In genomic region chr7:6516387-6516983, GRCh38 we compare ENCODE assay signal across 8 cellular contexts. TPM values are rescaled to one million over a fixed set of nuclear protein-coding genes. Genes with fewer than 3 reads are reported as not detected.
A peak's percentile ranks its signal among the peaks of the same experiment; 100 is the strongest.
DNase-seq lines count a peak whose midpoint lies in the region; ATAC-seq, FAIRE-seq and TF ChIP-seq lines count a peak whose summit lies in the region.

No MANE protein-coding gene starts in this region.

- intact Hi-C loops in activated CD8-positive, alpha-beta T cell treated with anti-CD3 and anti-CD28 coated beads for 36 hours (cut with micrococcal nuclease) = no loop called here

- H3K4me3 Mint-ChIP-seq in activated CD8-positive, alpha-beta T cell treated with anti-CD3 and anti-CD28 coated beads for 36 hours = peak overlapping the region; percentile 63

- H3K27ac ChIP-seq in H1 (ENCODE audit: low read depth, low read length) (no peak overlapping the region), mesendoderm (ENCODE audit: low read depth, low read length) (no peak overlapping the region)

- peak; percentile 79 for FAIRE-seq in H1 (lab: Jason Lieb, UNC)

- H3K9me3 Mint-ChIP-seq in activated CD8-positive, alpha-beta T cell treated with anti-CD3 and anti-CD28 coated beads for 36 hours = no peaks in the 10 kb centered on the region

- no peak overlapping the region for H3K14ac ChIP-seq in H1 (ENCODE audit: insufficient read length)

- WGBS in H1 (ENCODE audit: extremely low coverage in 1 of 2, insufficient coverage in 1 of 2, insufficient read length in 1 of 2, insufficient replicate concordance in 2 of 2, low coverage in 1 of 2, low lambda C conversion rate in 2 of 2, missing lambda C conversion rate in 1 of 2), 2 experiments = 23% methylated on average over 17 of the region's 17 CpGs; no CpG with 5 or more reads in 1 of the 2 experiments
- no CpG with 5 or more reads among the region's 17 CpGs for WGBS in mesendoderm (ENCODE audit: extremely low coverage, insufficient coverage, low lambda C conversion rate)

- H3K27ac Mint-ChIP-seq in activated CD8-positive, alpha-beta T cell treated with anti-CD3 and anti-CD28 coated beads for 36 hours = no peak overlapping the region

- H3K9me3 ChIP-seq in H1 (ENCODE audit: insufficient read depth in 2 of 2, low read depth in 1 of 2, low read length in 1 of 2) = no peaks in the 10 kb centered on the region

- H3K18ac ChIP-seq in H1 (ENCODE audit: extremely low read depth, low read length) (no peak overlapping the region; the same call in 1 of the 2 replicates), mesendoderm (ENCODE audit: low read length) (no peak overlapping the region)

- CTCF ChIA-PET in activated CD8-positive, alpha-beta T cell treated with anti-CD3 and anti-CD28 coated beads for 36 hours (lab: Charles Lee) = interaction anchor here (0.7 to 4.4 kb wide), 26 partner anchors 9 to 341 kb away, joined by 3 to 29 read pairs (median 4); no protein-coding TSS in a partner anchor
- CTCF ChIA-PET in H1 (lab: Charles Lee; ENCODE audit: partially characterized antibody) = interaction anchor here (0.6 to 5.6 kb wide), 33 partner anchors 8 to 1422 kb away, joined by 3 to 63 read pairs (median 4); partner anchors contain the start of gene INTS15

- H3K4me2 ChIP-seq in H1 (ENCODE audit: insufficient read depth in 1 of 2, low read depth in 2 of 2, low read length in 2 of 2) (peak overlapping the region; percentile 4 to 67; a peak in 3 of 4 replicates), mesendoderm (ENCODE audit: low read length) (no peak overlapping the region)

- H4K8ac ChIP-seq in H1 (ENCODE audit: extremely low read depth, insufficient read depth, low read length) (peak overlapping the region; percentile 85; the same call in 1 of the 2 replicates), mesendoderm (ENCODE audit: low read depth, low read length) (no peak overlapping the region)

- H2BK15ac ChIP-seq in H1 (ENCODE audit: low read length) = no peak overlapping the region
- H2BK15ac ChIP-seq in mesendoderm (replicated peaks; ENCODE audit: low read depth) = no peak overlapping the region

- no peak overlapping the region for H2AK5ac ChIP-seq in H1 (ENCODE audit: low read depth, low read length)
- H2AK5ac ChIP-seq in mesendoderm (ENCODE audit: low read length) = no peak overlapping the region

- peak; percentile 88 for ATAC-seq in activated CD8-positive, alpha-beta T cell treated with anti-CD3 and anti-CD28 coated beads for 36 hours
- no peak for ATAC-seq in GM18517 (IDR thresholded peaks at IDR 0.05; ENCODE audit: unreplicated experiment)

- peaks cover 6% of the 10 kb centered on the region for H3K4me1 Mint-ChIP-seq in activated CD8-positive, alpha-beta T cell treated with anti-CD3 and anti-CD28 coated beads for 36 hours (ENCODE audit: low read depth)

- no peak overlapping the region for H2BK120ac ChIP-seq in H1 (replicated peaks; ENCODE audit: low read depth, low read length)
- no peak overlapping the region for H2BK120ac ChIP-seq in mesendoderm (ENCODE audit: low read depth, low read length)

- H3K4ac ChIP-seq in H1 (replicated peaks; ENCODE audit: insufficient read length, low read depth, low read length) (no peak overlapping the region), mesendoderm (ENCODE audit: low read depth, low read length) (no peak overlapping the region)

- TF ChIP-seq CTCF in activated CD8-positive, alpha-beta T cell treated with anti-CD3 and anti-CD28 coated beads for 36 hours (IDR thresholded peaks at IDR 0.05) = peak; percentile 95
- TF ChIP-seq CTCF in H1 (IDR thresholded peaks at IDR 0.05; ENCODE audit: control extremely low read depth in 1 of 3, insufficient read depth in 1 of 3, low read depth in 1 of 3, low read length in 3 of 3) = peak; percentile 78 to 91 (median 88)

- H3K4me1 ChIP-seq in H1 (replicated peaks in 1 of 4; ENCODE audit: control insufficient read depth in 3 of 4, insufficient read depth in 4 of 4, low read length in 3 of 4) (no peaks in the 10 kb centered on the region), mesendoderm (ENCODE audit: control insufficient read depth, low read depth, low read length) (no peaks in the 10 kb centered on the region)

- DNase-seq in EL (peak; percentile 85), HS-27A (ENCODE audit: low read depth) (peak; percentile 31), NCI-H82 treated with DMSO at 0.1 percent for 48 hours (lab: John Stamatoyannopoulos, UW; ENCODE audit: unreplicated experiment) (peak; percentile 50), H1 (ENCODE audit: low read depth in 1 of 2, low spot score in 2 of 2) (peak; percentile 57 to 81), mesendoderm (peak; percentile 93)
- DNase-seq in activated CD8-positive, alpha-beta T cell treated with anti-CD3 and anti-CD28 coated beads for 36 hours = peak; percentile 83
- DNase-seq in stimulated activated CD8-positive, alpha-beta memory T cell treated with anti-CD3 and anti-CD28 coated beads, Interleukin-15, amount 100 ng/mL, for 1 hour (ENCODE audit: low read depth) = peak; percentile 38

- no peak for TF ChIP-seq EP300 in H1 (IDR thresholded peaks at IDR 0.05; ENCODE audit: borderline replicate concordance in 1 of 2, low read depth in 2 of 2, low read length in 2 of 2)

- no peaks in the 10 kb centered on the region for H4K20me1 ChIP-seq in H1 (replicated peaks in 1 of 2; ENCODE audit: control insufficient read depth in 1 of 2, insufficient read depth in 2 of 2, low read length in 2 of 2)

- H3K23ac ChIP-seq in H1 (ENCODE audit: insufficient read length) (no peak overlapping the region), mesendoderm (ENCODE audit: low read length) (no peak overlapping the region)

- H2BK5ac ChIP-seq in H1 (ENCODE audit: low read depth, low read length) = no peak overlapping the region
- no peak overlapping the region for H2BK5ac ChIP-seq in mesendoderm (ENCODE audit: low read length)

- no peaks in the 10 kb centered on the region for H3K23me2 ChIP-seq in H1 (ENCODE audit: low read depth, low read length)

- POLR2A ChIA-PET in activated CD8-positive, alpha-beta T cell treated with anti-CD3 and anti-CD28 coated beads for 36 hours (lab: Charles Lee) = interaction anchor here (1.2 to 1.3 kb wide), 2 partner anchors 11 to 36 kb away, joined by 3 to 6 read pairs; no protein-coding TSS in a partner anchor
- POLR2A ChIA-PET in H1 (lab: Charles Lee; ENCODE audit: partially characterized antibody) = interaction anchor here (0.6 to 1.6 kb wide), 7 partner anchors 14 to 460 kb away, joined by 3 to 5 read pairs (median 3); partner anchors contain the start of gene INTS15

- H3K4me3 ChIP-seq in H1 (ENCODE audit: extremely low read depth in 1 of 4, insufficient read depth in 2 of 4, low read depth in 3 of 4, low read length in 4 of 4) = peak overlapping the region in 2 of 4 experiments; percentile 17 to 45; a peak in 4 of 8 replicates
- no peak overlapping the region for H3K4me3 ChIP-seq in mesendoderm (ENCODE audit: low read length)

- H3K79me2 ChIP-seq in H1 (ENCODE audit: control insufficient read depth in 1 of 2, insufficient read depth in 2 of 2, low read length in 2 of 2) (no peaks in the 10 kb centered on the region), mesendoderm (ENCODE audit: control insufficient read depth, insufficient read depth, low read length) (no peaks in the 10 kb centered on the region)

- H2BK12ac ChIP-seq in H1 (ENCODE audit: low read depth, low read length) = no peak overlapping the region

- no peaks in the 10 kb centered on the region for H3K36me3 Mint-ChIP-seq in activated CD8-positive, alpha-beta T cell treated with anti-CD3 and anti-CD28 coated beads for 36 hours (ENCODE audit: low read depth)

- H4K5ac ChIP-seq in H1 (ENCODE audit: insufficient read length, low read depth, low read length) (peak overlapping the region; percentile 81), mesendoderm (ENCODE audit: low read length) (no peak overlapping the region)

- H4K91ac ChIP-seq in H1 (replicated peaks; ENCODE audit: insufficient read length, low read length) = peak overlapping the region; percentile 93

- H3K27me3 ChIP-seq in H1 (replicated peaks in 1 of 4; ENCODE audit: control insufficient read depth in 3 of 4, extremely low read depth in 1 of 4, insufficient read depth in 3 of 4, low read length in 3 of 4) (no peaks in the 10 kb centered on the region), mesendoderm (ENCODE audit: insufficient read depth, low read length, poor library complexity) (no peaks in the 10 kb centered on the region)

- H3K36me3 ChIP-seq in H1 (ENCODE audit: control insufficient read depth in 2 of 4, insufficient read depth in 4 of 4, low read length in 3 of 4) (no peaks in the 10 kb centered on the region), mesendoderm (ENCODE audit: control insufficient read depth, insufficient read depth, low read length) (no peaks in the 10 kb centered on the region)

- H3K79me1 ChIP-seq in H1 (ENCODE audit: low read depth, low read length) (no peaks in the 10 kb centered on the region), mesendoderm (ENCODE audit: low read length) (no peaks in the 10 kb centered on the region)

- H3K56ac ChIP-seq in H1 (replicated peaks; ENCODE audit: insufficient read length, low read depth, low read length) (no peak overlapping the region), mesendoderm (ENCODE audit: low read length) (no peak overlapping the region)

- no peak for TF ChIP-seq POLR2A in H1 (IDR thresholded peaks at IDR 0.05; ENCODE audit: control extremely low read depth in 1 of 2, low read depth in 2 of 2, low read length in 2 of 2)

- peak overlapping the region; percentile 31; the same call in 1 of the 2 replicates for H2AFZ ChIP-seq in H1 (ENCODE audit: low read length)

- no peak overlapping the region for H2BK20ac ChIP-seq in H1 (ENCODE audit: low read length)

- TF ChIP-seq RAD21 in H1 (IDR thresholded peaks at IDR 0.05 in 1 of 2, conservative IDR thresholded peaks at IDR 0.05 in 1 of 2; ENCODE audit: low read depth in 2 of 2, low read length in 2 of 2) = peak; percentile 89

- no peak overlapping the region for H3K9ac ChIP-seq in H1 (replicated peaks in 1 of 4; ENCODE audit: extremely low read depth in 1 of 4, low read depth in 3 of 4, low read length in 3 of 4)
- H3K9ac ChIP-seq in mesendoderm (ENCODE audit: low read length) = no peak overlapping the region

- no peaks in the 10 kb centered on the region for H3K27me3 Mint-ChIP-seq in activated CD8-positive, alpha-beta T cell treated with anti-CD3 and anti-CD28 coated beads for 36 hours

RNA-seq across cellular contexts. Expression of gene KDELR2, which starts 32.5 kb away (rescaled TPM):
- 10 to 100 TPM; 61.3 to 63.3 TPM for total RNA-seq in activated CD8-positive, alpha-beta T cell treated with anti-CD3 and anti-CD28 coated beads for 36 hours
- total RNA-seq in H1 (2021; fragmentation: NEBNext Ultra II Directional; extraction: Animal tissue kit (Norgen Biotek cat#: 25700)) = 75.3 and 82.9 TPM in 2 replicates
- polyA plus RNA-seq in H1 (2011; rRNA removed) = 54.1 and 66.8 TPM in 2 replicates
- polyA plus RNA-seq in H1 (2011; cell fraction: cytosol; rRNA removed) = 48.6 TPM
- 21.9 TPM for polyA plus RNA-seq in H1 (2011; cell fraction: nucleus; rRNA removed)
- 45.3 to 54.2 TPM (median 47.7 TPM) in 4 replicates for polyA plus RNA-seq in H1 (2012, experiment 1 of 2)
- 35.5 TPM for polyA plus RNA-seq in H1 (2012, experiment 2 of 2)
- 79.4 TPM for polyA plus RNA-seq in H1 (2013, experiment 1 of 2)
- 94.5 TPM for polyA plus RNA-seq in H1 (2013, experiment 2 of 2)
- 57.5 and 65.0 TPM in 2 replicates for polyA minus RNA-seq in H1 (2011; rRNA and poly(A)+ RNA removed)
- polyA minus RNA-seq in H1 (2011; cell fraction: cytosol; rRNA and poly(A)+ RNA removed) = 36.8 TPM
- polyA minus RNA-seq in H1 (2011; cell fraction: nucleus; rRNA and poly(A)+ RNA removed) = 25.1 TPM
- 72.8 TPM for polyA plus RNA-seq in mesendoderm (2013, experiment 1 of 2)
- 72.0 TPM for polyA plus RNA-seq in mesendoderm (2013, experiment 2 of 2)

RNA-seq across cellular contexts. Expression of gene GRID2IP, which starts 34.8 kb away (rescaled TPM):
- total RNA-seq in activated CD8-positive, alpha-beta T cell treated with anti-CD3 and anti-CD28 coated beads for 36 hours = under 1 TPM; 0.18 to 0.23 TPM
- 1.0 and 1.3 TPM in 2 replicates for total RNA-seq in H1 (2021; fragmentation: NEBNext Ultra II Directional; extraction: Animal tissue kit (Norgen Biotek cat#: 25700))
- 0.80 and 1.5 TPM in 2 replicates for polyA plus RNA-seq in H1 (2011; rRNA removed)
- 1.2 TPM for polyA plus RNA-seq in H1 (2011; cell fraction: cytosol; rRNA removed)
- polyA plus RNA-seq in H1 (2011; cell fraction: nucleus; rRNA removed) = 4.7 TPM
- 0.54 to 1.5 TPM (median 0.94 TPM) in 4 replicates for polyA plus RNA-seq in H1 (2012, experiment 1 of 2)
- polyA plus RNA-seq in H1 (2012, experiment 2 of 2) = 0.38 TPM
- 0.67 TPM for polyA plus RNA-seq in H1 (2013, experiment 1 of 2)
- polyA plus RNA-seq in H1 (2013, experiment 2 of 2) = 0.64 TPM
- 1.0 and 1.7 TPM in 2 replicates for polyA minus RNA-seq in H1 (2011; rRNA and poly(A)+ RNA removed)
- polyA minus RNA-seq in H1 (2011; cell fraction: cytosol; rRNA and poly(A)+ RNA removed) = 2.3 TPM
- polyA minus RNA-seq in H1 (2011; cell fraction: nucleus; rRNA and poly(A)+ RNA removed) = 4.9 TPM
- polyA plus RNA-seq in mesendoderm (2013, experiment 1 of 2) = 0.11 TPM
- polyA plus RNA-seq in mesendoderm (2013, experiment 2 of 2) = 0.10 TPM

Comparison
In these comparisons a context has a peak if more than half of its experiments do, and no peak if none do; other contexts are left out.
1. DNase-seq: peak in every context shown above with its lines; median percentile 93 in mesendoderm; 85 in EL; 83 in activated CD8-positive, alpha-beta T cell treated with anti-CD3 and anti-CD28 coated beads for 36 hours; 69 in H1; 50 in NCI-H82 treated with DMSO at 0.1 percent for 48 hours; 38 in stimulated activated CD8-positive, alpha-beta memory T cell treated with anti-CD3 and anti-CD28 coated beads, Interleukin-15, amount 100 ng/mL, for 1 hour; 31 in HS-27A.